In genomic region chr7:945147-945555, GRCh38 we compare ENCODE assay signal across 16 cellular contexts. TPM values are rescaled to one million over a fixed set of nuclear protein-coding genes. Genes with fewer than 3 reads are reported as not detected.
DNase-seq lines count a peak whose midpoint lies in the region; ATAC-seq, FAIRE-seq and TF ChIP-seq lines count a peak whose summit lies in the region.
"Had no signal": no experiment of that assay in that cellular context is flagged by ENCODE, and none has a peak within 500 bp of the region (broad histone marks: within the 10 kb centered on the region; RNA-seq: fewer than 3 reads in every experiment).

No MANE protein-coding gene starts in this region.

- dilution Hi-C loops in mammary epithelial cell (cut with HindIII; ENCODE audit: low sequenced_read_pairs): no loop called here

- H3K79me2 ChIP-seq in GM23338 (replicated peaks; ENCODE audit: insufficient read depth): no peaks in the 10 kb centered on the region
- H3K79me2 ChIP-seq in mammary epithelial cell (ENCODE audit: insufficient read depth, low read length): no peaks in the 10 kb centered on the region
- no peaks in the 10 kb centered on the region for H3K79me2 ChIP-seq in HepG2 (ENCODE audit: insufficient read depth, low read length)

- TF ChIP-seq CTCF in GM23338 (conservative IDR thresholded peaks at IDR 0.05; ENCODE audit: low read depth in 2 of 2): no peak
- TF ChIP-seq CTCF in mammary epithelial cell (conservative IDR thresholded peaks at IDR 0.05 in 1 of 2, IDR thresholded peaks at IDR 0.05 in 1 of 2; ENCODE audit: extremely low read depth in 1 of 2, insufficient read depth in 1 of 2, low read depth in 1 of 2, low read length in 2 of 2): no peak
- TF ChIP-seq CTCF in HepG2 (CRISPR knock-in tag; IDR thresholded peaks at IDR 0.05): no peak
- no peak for TF ChIP-seq CTCF in WERI-Rb-1 (IDR thresholded peaks at IDR 0.05; ENCODE audit: low read depth, low read length)

- H3F3A ChIP-seq in GM23338 (replicated peaks; ENCODE audit: low read depth): no peaks in the 10 kb centered on the region

- intact Hi-C loops in mammary epithelial cell (cut with micrococcal nuclease) (loop anchor here (2.0 to 10.0 kb wide), 2 partner anchors 16 to 130 kb away; no protein-coding TSS in a partner anchor), HepG2 (cut with micrococcal nuclease; ENCODE audit: unreplicated experiment) (no loop called here)
- intact Hi-C loops in CD4-positive, alpha-beta memory T cell (cut with micrococcal nuclease): no loop called here

- no peaks in the 10 kb centered on the region for H3K36me3 ChIP-seq in GM23338 (ENCODE audit: insufficient read depth)
- H3K36me3 ChIP-seq in mammary epithelial cell (ENCODE audit: insufficient read depth, low read length): no peaks in the 10 kb centered on the region
- no peaks in the 10 kb centered on the region; a peak in 1 of 5 replicates for H3K36me3 ChIP-seq in HepG2 (replicated peaks in 1 of 2; ENCODE audit: control insufficient read depth in 1 of 2, insufficient read depth in 2 of 2, low read length in 2 of 2)
- H3K36me3 ChIP-seq in WERI-Rb-1: no peaks in the 10 kb centered on the region
- H3K36me3 ChIP-seq in CD4-positive, alpha-beta memory T cell (ENCODE audit: insufficient read depth, low read length): no peaks in the 10 kb centered on the region

- in situ Hi-C loops in mammary epithelial cell (cut with MboI; ENCODE audit: low sequenced_read_pairs in 2 of 2) (no loop called here), HepG2 (cut with HindIII; ENCODE audit: extremely low pct_ligation_motif_present, low pct_unique_long_range_greater_than_20kb) (no loop called here)

- WGBS in mammary epithelial cell (ENCODE audit: low coverage, missing lambda C conversion rate): 0% methylated on average over 9 of the region's 13 CpGs
- 92% methylated on average over 5 of the region's 13 CpGs for WGBS in HepG2 (ENCODE audit: low lambda C conversion rate)

- H3K4me1 ChIP-seq in GM23338 (ENCODE audit: insufficient read depth) (no peaks in the 10 kb centered on the region; the same call in 1 of the 2 replicates), mammary epithelial cell (ENCODE audit: insufficient read depth, low read length) (peaks cover 34% of the 10 kb centered on the region), HepG2 (ENCODE audit: insufficient read depth, low read length) (peaks cover 31% of the 10 kb centered on the region)
- H3K4me1 ChIP-seq in CD4-positive, alpha-beta memory T cell (ENCODE audit: insufficient read depth, low read length): no peaks in the 10 kb centered on the region

- H3K9ac ChIP-seq in mammary epithelial cell (ENCODE audit: insufficient read depth, low read length) (peak overlapping the region; percentile 39), HepG2 (ENCODE audit: insufficient read depth, low read depth, low read length) (no peak overlapping the region)

- peaks cover 7% of the 10 kb centered on the region for H3K27me3 Mint-ChIP-seq in GM23338 (ENCODE audit: insufficient read depth, low read depth, poor library complexity)
- H3K27me3 Mint-ChIP-seq in stimulated activated memory B cell treated with anti-CD40 and anti-IgM and Interleukin-4, amounts not matched to agents 10 μg/mL and 1 μg/mL and 100 μg/mL, for 72 hours: no peaks in the 10 kb centered on the region
- H3K27me3 Mint-ChIP-seq in CD4-positive, alpha-beta memory T cell: peaks cover 0 to 2% of the 10 kb centered on the region in 2 donors
- H3K27me3 Mint-ChIP-seq: naive thymus-derived CD8-positive, alpha-beta T cell had no signal

- CTCF ChIA-PET in mammary epithelial cell (lab: Charles Lee; ENCODE audit: low non-redundant PET): no interaction called here
- CTCF ChIA-PET in HepG2 (lab: Yijun Ruan, JAX; ENCODE audit: low intra/inter-chr PET ratio, low total read pairs): no interaction called here
- CTCF ChIA-PET in CD4-positive, alpha-beta memory T cell (lab: Charles Lee; ENCODE audit: partially characterized antibody): no interaction called here

- H2AFZ ChIP-seq in GM23338: peak overlapping the region; percentile 84
- H2AFZ ChIP-seq in mammary epithelial cell (ENCODE audit: low read depth, low read length): peak overlapping the region; percentile 72
- H2AFZ ChIP-seq in HepG2 (ENCODE audit: low read length): no peak overlapping the region

- H3K4me2 ChIP-seq in GM23338: no peak overlapping the region
- H3K4me2 ChIP-seq in mammary epithelial cell (ENCODE audit: insufficient read depth, low read depth, low read length): peak overlapping the region; percentile 94
- peak overlapping the region; percentile 76; the same call in 1 of the 2 replicates for H3K4me2 ChIP-seq in HepG2 (ENCODE audit: low read depth, low read length)

- DNase-seq in GM23338 (ENCODE audit: low spot score) (no peak), mammary epithelial cell (no peak), HepG2 (ENCODE audit: low spot score) (no peak), WERI-Rb-1 (no peak), NCI-H82 (lab: John Stamatoyannopoulos, UW) (no peak), NCI-H1417 (lab: John Stamatoyannopoulos, UW) (no peak)
- DNase-seq in CD4-positive, alpha-beta memory T cell: no peak
- DNase-seq: activated B cell treated with CpG ODN at 0.5 μM for 24 hours; MM.1S; NCI-H446 treated with DMSO at 0.1 percent for 48 hours; stimulated activated CD8-positive, alpha-beta memory T cell treated with anti-CD3 and anti-CD28 coated beads, Interleukin-4, amount 100 ng/mL, for 48 hours had no signal

- H3K9me3 Mint-ChIP-seq in GM23338: peaks cover 3% of the 10 kb centered on the region
- peaks cover 11% of the 10 kb centered on the region for H3K9me3 Mint-ChIP-seq in stimulated activated memory B cell treated with anti-CD40 and anti-IgM and Interleukin-4, amounts not matched to agents 10 μg/mL and 1 μg/mL and 100 μg/mL, for 72 hours
- H3K9me3 Mint-ChIP-seq in CD4-positive, alpha-beta memory T cell: peaks cover 1 to 11% (median 4%) of the 10 kb centered on the region in 8 donors
- H3K9me3 Mint-ChIP-seq: CD8-positive, alpha-beta T cell had no signal

- no peak for TF ChIP-seq RAD21 in HepG2 (CRISPR knock-in tag; IDR thresholded peaks at IDR 0.05)

- H3K4me1 Mint-ChIP-seq in GM23338: peaks cover 13% of the 10 kb centered on the region
- H3K4me1 Mint-ChIP-seq in stimulated activated memory B cell treated with anti-CD40 and anti-IgM and Interleukin-4, amounts not matched to agents 10 μg/mL and 1 μg/mL and 100 μg/mL, for 72 hours: peaks cover 37% of the 10 kb centered on the region
- peaks cover 2 to 4% (median 4%) of the 10 kb centered on the region in 4 donors for H3K4me1 Mint-ChIP-seq in CD4-positive, alpha-beta memory T cell

- no peaks in the 10 kb centered on the region for H3K9me2 ChIP-seq in GM23338 (ENCODE audit: insufficient read depth)

- TF ChIP-seq POLR2A in HepG2 (IDR thresholded peaks at IDR 0.05; ENCODE audit: insufficient read depth in 1 of 2, low read depth in 2 of 2, low read length in 2 of 2): no peak

- H3K4me3 ChIP-seq in GM23338 (no peak overlapping the region), mammary epithelial cell (replicated peaks in 1 of 3; ENCODE audit: insufficient read depth in 1 of 3, low read depth in 2 of 3, low read length in 3 of 3) (peak overlapping the region in 2 of 3 experiments; percentile 3 to 27), HepG2 (replicated peaks in 1 of 3; ENCODE audit: insufficient read depth in 1 of 3, low read depth in 2 of 3, low read length in 3 of 3) (no peak overlapping the region), WERI-Rb-1 (ENCODE audit: low read depth, low read length) (no peak overlapping the region)
- no peak overlapping the region for H3K4me3 ChIP-seq in CD4-positive, alpha-beta memory T cell (ENCODE audit: low read length in 2 of 2)

- no peak for FAIRE-seq in HepG2 (lab: Jason Lieb, UNC)
- FAIRE-seq: astrocyte had no signal

- BruUV-seq in mammary epithelial cell (replicated peaks; lab: Mats Ljungman, UMichigan): TSS peak; percentile 30
- BruUV-seq in HepG2 (replicated peaks; lab: Mats Ljungman, UMichigan): no TSS peak

- no peaks in the 10 kb centered on the region; the same call in 2 of the 3 replicates for H3K36me3 Mint-ChIP-seq in GM23338 (ENCODE audit: low read depth)
- peaks cover 36% of the 10 kb centered on the region for H3K36me3 Mint-ChIP-seq in stimulated activated memory B cell treated with anti-CD40 and anti-IgM and Interleukin-4, amounts not matched to agents 10 μg/mL and 1 μg/mL and 100 μg/mL, for 72 hours
- peaks cover 0 to 4% of the 10 kb centered on the region in 2 donors for H3K36me3 Mint-ChIP-seq in CD4-positive, alpha-beta memory T cell
- H3K36me3 Mint-ChIP-seq: CD8-positive, alpha-beta T cell had no signal

- no peaks in the 10 kb centered on the region for H4K20me1 ChIP-seq in GM23338 (replicated peaks; ENCODE audit: insufficient read depth)
- H4K20me1 ChIP-seq in mammary epithelial cell (ENCODE audit: insufficient read depth, low read length): no peaks in the 10 kb centered on the region
- no peaks in the 10 kb centered on the region for H4K20me1 ChIP-seq in HepG2 (ENCODE audit: insufficient read depth, low read length)

- POLR2A ChIA-PET in HepG2 (lab: Yijun Ruan, JAX): no interaction called here
- POLR2A ChIA-PET in CD4-positive, alpha-beta memory T cell (lab: Charles Lee; ENCODE audit: partially characterized antibody): no interaction called here

- ATAC-seq in GM23338 (peak; percentile 7), HepG2 (peak; percentile 37)
- ATAC-seq in stimulated activated memory B cell treated with anti-CD40 and anti-IgM and Interleukin-4, amounts not matched to agents 10 μg/mL and 1 μg/mL and 100 μg/mL, for 72 hours: no peak
- ATAC-seq: CD8-positive, alpha-beta T cell; naive thymus-derived CD8-positive, alpha-beta T cell had no signal

- H3K9me3 ChIP-seq in mammary epithelial cell (replicated peaks; ENCODE audit: insufficient read depth, low read length) (peaks cover 4% of the 10 kb centered on the region), HepG2 (ENCODE audit: low read length) (no peaks in the 10 kb centered on the region), WERI-Rb-1 (ENCODE audit: severe bottlenecking) (peaks cover 3% of the 10 kb centered on the region)
- peaks cover 0 to 6% of the 10 kb centered on the region in 2 donors for H3K9me3 ChIP-seq in CD4-positive, alpha-beta memory T cell (ENCODE audit: control insufficient read depth in 1 of 2, low read length in 2 of 2)

- H3K27ac ChIP-seq in GM23338 (ENCODE audit: low read depth) (0 out of 2 replicates have a peak overlapping the region, but pooled peaks have one; percentile 14), mammary epithelial cell (ENCODE audit: insufficient read depth, low read depth, low read length) (peak overlapping the region; percentile 61), HepG2 (ENCODE audit: extremely low read length, insufficient read depth, low read length) (no peak overlapping the region), WERI-Rb-1 (no peak overlapping the region)
- no peak overlapping the region for H3K27ac ChIP-seq in CD4-positive, alpha-beta memory T cell (ENCODE audit: low read depth, low read length)

- H3K27ac Mint-ChIP-seq in GM23338: no peak overlapping the region; the same call in none of the 2 replicates
- peak overlapping the region; percentile 40 for H3K27ac Mint-ChIP-seq in stimulated activated memory B cell treated with anti-CD40 and anti-IgM and Interleukin-4, amounts not matched to agents 10 μg/mL and 1 μg/mL and 100 μg/mL, for 72 hours
- no peak overlapping the region for H3K27ac Mint-ChIP-seq in CD4-positive, alpha-beta memory T cell
- H3K27ac Mint-ChIP-seq: activated B cell treated with CpG ODN at 0.5 μM for 24 hours; CD8-positive, alpha-beta T cell had no signal

- TF ChIP-seq EP300 in HepG2 (IDR thresholded peaks at IDR 0.05; ENCODE audit: low read depth in 2 of 2, low read length in 2 of 2) (no peak), HepG2 (CRISPR knock-in tag; IDR thresholded peaks at IDR 0.05; ENCODE audit: borderline replicate concordance) (no peak)

- H3K27me3 ChIP-seq in GM23338 (ENCODE audit: insufficient read depth): peaks cover 8% of the 10 kb centered on the region; the same call in 1 of the 2 replicates
- no peaks in the 10 kb centered on the region for H3K27me3 ChIP-seq in mammary epithelial cell (ENCODE audit: insufficient read depth, low read length)
- H3K27me3 ChIP-seq in HepG2 (ENCODE audit: control insufficient read depth in 1 of 2, insufficient read depth in 2 of 2, low read length in 2 of 2): no peaks in the 10 kb centered on the region
- no peaks in the 10 kb centered on the region for H3K27me3 ChIP-seq in WERI-Rb-1 (ENCODE audit: insufficient read depth, low read depth, severe bottlenecking)
- H3K27me3 ChIP-seq in CD4-positive, alpha-beta memory T cell (ENCODE audit: insufficient read depth, low read length): no peaks in the 10 kb centered on the region

- H3K4me3 Mint-ChIP-seq in GM23338: no peak overlapping the region
- no peak overlapping the region for H3K4me3 Mint-ChIP-seq in stimulated activated memory B cell treated with anti-CD40 and anti-IgM and Interleukin-4, amounts not matched to agents 10 μg/mL and 1 μg/mL and 100 μg/mL, for 72 hours
- H3K4me3 Mint-ChIP-seq in CD4-positive, alpha-beta memory T cell: no peak overlapping the region
- H3K4me3 Mint-ChIP-seq: activated B cell treated with CpG ODN at 0.5 μM for 24 hours; CD8-positive, alpha-beta T cell; naive thymus-derived CD8-positive, alpha-beta T cell had no signal

RNA-seq across cellular contexts. Expression of gene ADAP1, which starts 9.3 kb away (rescaled TPM):
- total RNA-seq in GM23338 (2014; rRNA removed; shearing (Covaris generic)): 4.3 and 9.6 TPM in 2 replicates
- polyA plus RNA-seq in GM23338 (2016; fragmentation: Nextera tagmentation; extraction: Ambion mirVana): 1.9 and 2.2 TPM in 2 replicates
- total RNA-seq in mammary epithelial cell: 10 to 100 TPM; 11.0 to 21.4 TPM
- polyA plus RNA-seq in mammary epithelial cell: 9.3 TPM
- 31.4 TPM for polyA minus RNA-seq in mammary epithelial cell
- total RNA-seq in HepG2 (2016; rRNA removed; fragmentation: Illumina TruSeq; extraction: Trizol): 18.3 and 24.6 TPM in 2 replicates
- total RNA-seq in HepG2 (2016; cell fraction: cytosol; rRNA removed; fragmentation: Illumina TruSeq; extraction: Trizol; ENCODE audit: low read depth): 23.5 and 25.0 TPM in 2 replicates
- total RNA-seq in HepG2 (2016; cell fraction: insoluble cytoplasmic fraction; rRNA removed; fragmentation: Illumina TruSeq; extraction: Trizol): 16.6 and 27.2 TPM in 2 replicates
- total RNA-seq in HepG2 (2016; cell fraction: membrane; rRNA removed; fragmentation: Illumina TruSeq; extraction: Trizol): 46.3 and 47.4 TPM in 2 replicates
- 13.2 TPM in 2 replicates for total RNA-seq in HepG2 (2016; cell fraction: nucleus; rRNA removed; fragmentation: Illumina TruSeq; extraction: Trizol)
- polyA plus RNA-seq in HepG2 (2011; rRNA removed): 10.5 and 15.0 TPM in 2 replicates
- 11.8 and 14.5 TPM in 2 replicates for polyA plus RNA-seq in HepG2 (2011; cell fraction: cytosol; rRNA removed)
- 19.8 and 24.0 TPM in 2 replicates for polyA plus RNA-seq in HepG2 (2011; cell fraction: nucleus; rRNA removed)
- 15.3 and 21.4 TPM in 2 replicates for polyA plus RNA-seq in HepG2 (2012)
- polyA plus RNA-seq in HepG2 (2016; cell fraction: cytosol; fragmentation: Illumina TruSeq; extraction: Trizol; ENCODE audit: low read depth): 24.2 and 28.1 TPM in 2 replicates
- polyA plus RNA-seq in HepG2 (2016; cell fraction: insoluble cytoplasmic fraction; fragmentation: Illumina TruSeq; extraction: Trizol; ENCODE audit: low read depth): 17.0 and 28.9 TPM in 2 replicates
- 45.2 and 45.4 TPM in 2 replicates for polyA plus RNA-seq in HepG2 (2016; cell fraction: membrane; fragmentation: Illumina TruSeq; extraction: Trizol; ENCODE audit: low read depth)
- 26.8 and 30.8 TPM in 2 replicates for polyA plus RNA-seq in HepG2 (2016; cell fraction: nucleus; fragmentation: Illumina TruSeq; extraction: Trizol; ENCODE audit: insufficient read depth, low read depth)
- 3.5 and 14.9 TPM in 2 replicates for polyA minus RNA-seq in HepG2 (2011; rRNA and poly(A)+ RNA removed; ENCODE audit: low replicate concordance)
- 7.5 and 11.2 TPM in 2 replicates for polyA minus RNA-seq in HepG2 (2011; cell fraction: cytosol; rRNA and poly(A)+ RNA removed)
- 5.2 and 7.6 TPM in 2 replicates for polyA minus RNA-seq in HepG2 (2011; cell fraction: nucleus; rRNA and poly(A)+ RNA removed)
- 1 to 10 TPM; 9.7 to 10.0 TPM for total RNA-seq in CD4-positive, alpha-beta memory T cell
- 1 to 10 TPM; 5.1 to 7.9 TPM for polyA plus RNA-seq in CD4-positive, alpha-beta memory T cell

RNA-seq across cellular contexts. Expression of gene COX19, which starts 30.2 kb away (rescaled TPM):
- total RNA-seq in GM23338 (2014; rRNA removed; shearing (Covaris generic)): 6.2 and 11.7 TPM in 2 replicates
- polyA plus RNA-seq in GM23338 (2016; fragmentation: Nextera tagmentation; extraction: Ambion mirVana) (12.6 and 13.9 TPM in 2 replicates), mammary epithelial cell (4.5 TPM), HepG2 (2011; rRNA removed) (21.0 and 21.7 TPM in 2 replicates)
- total RNA-seq in mammary epithelial cell (10 to 100 TPM; 11.2 to 15.9 TPM), HepG2 (2016; rRNA removed; fragmentation: Illumina TruSeq; extraction: Trizol) (6.5 and 11.5 TPM in 2 replicates)
- 1.9 TPM for polyA minus RNA-seq in mammary epithelial cell
- 2.6 and 3.0 TPM in 2 replicates for total RNA-seq in HepG2 (2016; cell fraction: cytosol; rRNA removed; fragmentation: Illumina TruSeq; extraction: Trizol; ENCODE audit: low read depth)
- 7.4 and 15.2 TPM in 2 replicates for total RNA-seq in HepG2 (2016; cell fraction: insoluble cytoplasmic fraction; rRNA removed; fragmentation: Illumina TruSeq; extraction: Trizol)
- 7.6 and 8.2 TPM in 2 replicates for total RNA-seq in HepG2 (2016; cell fraction: membrane; rRNA removed; fragmentation: Illumina TruSeq; extraction: Trizol)
- total RNA-seq in HepG2 (2016; cell fraction: nucleus; rRNA removed; fragmentation: Illumina TruSeq; extraction: Trizol): 21.5 and 23.4 TPM in 2 replicates
- 12.5 and 14.3 TPM in 2 replicates for polyA plus RNA-seq in HepG2 (2011; cell fraction: cytosol; rRNA removed)
- 59.5 and 79.7 TPM in 2 replicates for polyA plus RNA-seq in HepG2 (2011; cell fraction: nucleus; rRNA removed)
- 14.5 and 16.2 TPM in 2 replicates for polyA plus RNA-seq in HepG2 (2012)
- polyA plus RNA-seq in HepG2 (2016; cell fraction: cytosol; fragmentation: Illumina TruSeq; extraction: Trizol; ENCODE audit: low read depth): 2.2 and 2.3 TPM in 2 replicates
- 11.0 and 11.3 TPM in 2 replicates for polyA plus RNA-seq in HepG2 (2016; cell fraction: insoluble cytoplasmic fraction; fragmentation: Illumina TruSeq; extraction: Trizol; ENCODE audit: low read depth)
- polyA plus RNA-seq in HepG2 (2016; cell fraction: membrane; fragmentation: Illumina TruSeq; extraction: Trizol; ENCODE audit: low read depth): 3.6 and 3.8 TPM in 2 replicates
- 32.8 and 35.0 TPM in 2 replicates for polyA plus RNA-seq in HepG2 (2016; cell fraction: nucleus; fragmentation: Illumina TruSeq; extraction: Trizol; ENCODE audit: insufficient read depth, low read depth)
- 12.8 and 23.5 TPM in 2 replicates for polyA minus RNA-seq in HepG2 (2011; rRNA and poly(A)+ RNA removed; ENCODE audit: low replicate concordance)
- polyA minus RNA-seq in HepG2 (2011; cell fraction: cytosol; rRNA and poly(A)+ RNA removed): 3.6 and 5.4 TPM in 2 replicates
- 50.6 and 61.9 TPM in 2 replicates for polyA minus RNA-seq in HepG2 (2011; cell fraction: nucleus; rRNA and poly(A)+ RNA removed)
- 10 to 100 TPM; 46.2 to 50.0 TPM for total RNA-seq in CD4-positive, alpha-beta memory T cell
- polyA plus RNA-seq in CD4-positive, alpha-beta memory T cell: 10 to 100 TPM; 20.5 to 20.8 TPM

RNA-seq across cellular contexts. Expression of gene CYP2W1, which starts 37.8 kb away (rescaled TPM):
- total RNA-seq in GM23338 (2014; rRNA removed; shearing (Covaris generic)): not detected in 2 replicates
- not detected in 2 replicates for polyA plus RNA-seq in GM23338 (2016; fragmentation: Nextera tagmentation; extraction: Ambion mirVana)
- total RNA-seq in mammary epithelial cell: not detected
- polyA plus RNA-seq in mammary epithelial cell: not detected
- not detected for polyA minus RNA-seq in mammary epithelial cell
- total RNA-seq in HepG2 (2016; rRNA removed; fragmentation: Illumina TruSeq; extraction: Trizol): 11.7 and 31.7 TPM in 2 replicates
- total RNA-seq in HepG2 (2016; cell fraction: cytosol; rRNA removed; fragmentation: Illumina TruSeq; extraction: Trizol; ENCODE audit: low read depth): 6.8 and 8.3 TPM in 2 replicates
- 10.2 and 31.7 TPM in 2 replicates for total RNA-seq in HepG2 (2016; cell fraction: insoluble cytoplasmic fraction; rRNA removed; fragmentation: Illumina TruSeq; extraction: Trizol)
- 10.9 and 11.0 TPM in 2 replicates for total RNA-seq in HepG2 (2016; cell fraction: membrane; rRNA removed; fragmentation: Illumina TruSeq; extraction: Trizol)
- total RNA-seq in HepG2 (2016; cell fraction: nucleus; rRNA removed; fragmentation: Illumina TruSeq; extraction: Trizol): 35.8 and 47.0 TPM in 2 replicates
- polyA plus RNA-seq in HepG2 (2011; rRNA removed): 19.5 and 32.7 TPM in 2 replicates
- 9.5 and 22.3 TPM in 2 replicates for polyA plus RNA-seq in HepG2 (2011; cell fraction: cytosol; rRNA removed)
- 171 and 205 TPM in 2 replicates for polyA plus RNA-seq in HepG2 (2011; cell fraction: nucleus; rRNA removed)
- 20.0 and 28.3 TPM in 2 replicates for polyA plus RNA-seq in HepG2 (2012)
- 5.5 and 6.2 TPM in 2 replicates for polyA plus RNA-seq in HepG2 (2016; cell fraction: cytosol; fragmentation: Illumina TruSeq; extraction: Trizol; ENCODE audit: low read depth)
- polyA plus RNA-seq in HepG2 (2016; cell fraction: insoluble cytoplasmic fraction; fragmentation: Illumina TruSeq; extraction: Trizol; ENCODE audit: low read depth): 14.3 and 20.7 TPM in 2 replicates
- 8.5 and 9.6 TPM in 2 replicates for polyA plus RNA-seq in HepG2 (2016; cell fraction: membrane; fragmentation: Illumina TruSeq; extraction: Trizol; ENCODE audit: low read depth)
- polyA plus RNA-seq in HepG2 (2016; cell fraction: nucleus; fragmentation: Illumina TruSeq; extraction: Trizol; ENCODE audit: insufficient read depth, low read depth): 135 and 137 TPM in 2 replicates
- 66.3 TPM in 1 of 2 replicates, not detected in the other for polyA minus RNA-seq in HepG2 (2011; rRNA and poly(A)+ RNA removed; ENCODE audit: low replicate concordance)
- 26.5 and 32.3 TPM in 2 replicates for polyA minus RNA-seq in HepG2 (2011; cell fraction: cytosol; rRNA and poly(A)+ RNA removed)
- 88.4 and 113 TPM in 2 replicates for polyA minus RNA-seq in HepG2 (2011; cell fraction: nucleus; rRNA and poly(A)+ RNA removed)
- not detected for total RNA-seq in CD4-positive, alpha-beta memory T cell
- not detected for polyA plus RNA-seq in CD4-positive, alpha-beta memory T cell
- total RNA-seq: activated B cell treated with CpG ODN at 0.5 μM for 24 hours; astrocyte; CD8-positive, alpha-beta T cell; naive thymus-derived CD8-positive, alpha-beta T cell; SK-MEL-5 had no signal
- polyA plus RNA-seq: naive thymus-derived CD8-positive, alpha-beta T cell had no signal

Comparison
In these comparisons a context has a peak if more than half of its experiments do, and no peak if none do; other contexts are left out.
1. H3K27ac ChIP-seq: peak in GM23338 (single experiment) and mammary epithelial cell (single experiment); none in HepG2 (single experiment), WERI-Rb-1 (single experiment) and CD4-positive, alpha-beta memory T cell (single experiment).
2. H3K4me3 ChIP-seq: peak in mammary epithelial cell (2 of 3); none in GM23338 (single experiment), HepG2 (0 of 3), WERI-Rb-1 (single experiment) and CD4-positive, alpha-beta memory T cell (0 of 2).